Comparison of ENCODE assay signal across 20 cellular contexts in genomic region chr2:61770746-61771145, GRCh38.
DNase-seq lines count a peak whose midpoint lies in the region; ATAC-seq, FAIRE-seq and TF ChIP-seq lines count a peak whose summit lies in the region.
"Had no signal": no experiment of that assay in that cellular context is flagged by ENCODE, and none has a peak within 500 bp of the region (broad histone marks: within the 10 kb centered on the region; RNA-seq: fewer than 3 reads in every experiment).

No MANE protein-coding gene starts in this region.

- H3K27ac ChIP-seq in GM23248 (peak overlapping the region; percentile 80), RWPE2 (ENCODE audit: poor library complexity, severe bottlenecking) (peak overlapping the region; percentile 39), stomach (peak overlapping the region in 1 of 5 donors; percentile 10), upper lobe of right lung (no peak overlapping the region), heart left ventricle (no peak overlapping the region), caudate nucleus (ENCODE audit: low read depth, low read length) (no peak overlapping the region)
- H3K27ac ChIP-seq: C4-2B, thoracic aorta had no signal

- H3K9me2 ChIP-seq in GM23248 (ENCODE audit: insufficient read depth) = no peaks in the 10 kb centered on the region

- in situ Hi-C loops in GM23248 (cut with MboI) = no loop called here

- no peaks in the 10 kb centered on the region for H3K9me3 ChIP-seq in GM23248 (ENCODE audit: low read depth)
- no peaks in the 10 kb centered on the region for H3K9me3 ChIP-seq in RWPE2 (ENCODE audit: severe bottlenecking)
- H3K9me3 ChIP-seq in stomach = no peaks in the 10 kb centered on the region
- no peaks in the 10 kb centered on the region for H3K9me3 ChIP-seq in upper lobe of right lung
- H3K9me3 ChIP-seq in heart left ventricle = peaks cover 0 to 1% (median 0%) of the 10 kb centered on the region in 12 donors
- H3K9me3 ChIP-seq: thoracic aorta had no signal

- H3K79me2 ChIP-seq in GM23248 (ENCODE audit: insufficient read depth) = no peaks in the 10 kb centered on the region

- H3K4me2 ChIP-seq in GM23248 (ENCODE audit: unreplicated experiment) = peak overlapping the region; percentile 15

- ATAC-seq in RWPE2 (ENCODE audit: low read depth) (peak; percentile 99), upper lobe of right lung (no peak), heart left ventricle (no peak)
- ATAC-seq: Right ventricle myocardium inferior, sciatic nerve had no signal

- no peaks in the 10 kb centered on the region for H4K20me1 ChIP-seq in GM23248 (ENCODE audit: insufficient read depth)

- TF ChIP-seq POLR2A in stomach (IDR thresholded peaks at IDR 0.05) (no peak), heart left ventricle (IDR thresholded peaks at IDR 0.05) (no peak), GM12892 (IDR thresholded peaks at IDR 0.05; ENCODE audit: low read depth, low read length) (no peak)

- TF ChIP-seq CTCF in RWPE2 (IDR thresholded peaks at IDR 0.05; ENCODE audit: poor library complexity, severe bottlenecking) = no peak
- no peak for TF ChIP-seq CTCF in stomach (IDR thresholded peaks at IDR 0.05)
- TF ChIP-seq CTCF in upper lobe of right lung (IDR thresholded peaks at IDR 0.05) = no peak
- no peak for TF ChIP-seq CTCF in heart left ventricle (IDR thresholded peaks at IDR 0.05)

- no peak for FAIRE-seq in GM12892 (lab: Jason Lieb, UNC)
- FAIRE-seq: endometrium had no signal

- H3K4me1 ChIP-seq in GM23248 (ENCODE audit: insufficient read depth) = peaks cover 12% of the 10 kb centered on the region
- H3K4me1 ChIP-seq in RWPE2 (ENCODE audit: insufficient read depth, poor library complexity, severe bottlenecking) = peaks cover 11% of the 10 kb centered on the region
- no peaks in the 10 kb centered on the region for H3K4me1 ChIP-seq in stomach
- H3K4me1 ChIP-seq in upper lobe of right lung = no peaks in the 10 kb centered on the region
- H3K4me1 ChIP-seq in heart left ventricle = peaks cover 0 to 9% (median 0%) of the 10 kb centered on the region in 12 donors

- H3K27me3 ChIP-seq in GM23248 (replicated peaks; ENCODE audit: insufficient read depth) (no peaks in the 10 kb centered on the region), RWPE2 (ENCODE audit: insufficient read depth, poor library complexity, severe bottlenecking) (no peaks in the 10 kb centered on the region), stomach (no peaks in the 10 kb centered on the region), upper lobe of right lung (no peaks in the 10 kb centered on the region), heart left ventricle (no peaks in the 10 kb centered on the region)

- H3K36me3 ChIP-seq in GM23248 (ENCODE audit: low read depth) (no peaks in the 10 kb centered on the region), RWPE2 (ENCODE audit: low read depth) (no peaks in the 10 kb centered on the region), stomach (no peaks in the 10 kb centered on the region), upper lobe of right lung (no peaks in the 10 kb centered on the region), heart left ventricle (no peaks in the 10 kb centered on the region)
- H3K36me3 ChIP-seq: thoracic aorta had no signal

- H3K4me3 ChIP-seq in GM23248 = no peak overlapping the region
- H3K4me3 ChIP-seq in RWPE2 (ENCODE audit: severe bottlenecking) = no peak overlapping the region
- H3K4me3 ChIP-seq in stomach = no peak overlapping the region
- H3K4me3 ChIP-seq in upper lobe of right lung = no peak overlapping the region
- H3K4me3 ChIP-seq in heart left ventricle = no peak overlapping the region
- H3K4me3 ChIP-seq: thoracic aorta had no signal

- DNase-seq in GM23248 = peak; percentile 76
- no peak for DNase-seq in RWPE2 (ENCODE audit: low spot score)
- peak; percentile 21 for DNase-seq in fibroblast of peridontal ligament (ENCODE audit: extremely low read depth)
- DNase-seq in stomach = peak; percentile 42
- DNase-seq in upper lobe of right lung = no peak
- DNase-seq in heart left ventricle = no peak
- DNase-seq in GM12892 (ENCODE audit: insufficient read length) = no peak
- DNase-seq in caudate nucleus (lab: John Stamatoyannopoulos, UW) = no peak
- DNase-seq: activated CD4-positive, CD25-positive, alpha-beta regulatory T cell; DND-41; head of caudate nucleus; islet precursor cell; NCI-H2171; nucleus accumbens; stimulated activated CD4-positive, alpha-beta T cell treated with anti-CD3 and anti-CD28 coated beads, Interleukin-2, amount 100 ng/mL, for 48 hours had no signal

- intact Hi-C loops in stomach (cut with DNase I; ENCODE audit: low total_unique reads) = no loop called here
- intact Hi-C loops in upper lobe of right lung (cut with DNase I) = no loop called here
- intact Hi-C loops in heart left ventricle (cut with DNase I) = no loop called here

- no peak for TF ChIP-seq EP300 in stomach (IDR thresholded peaks at IDR 0.05)

- H2AFZ ChIP-seq in GM23248 = peak overlapping the region; percentile 61

- peaks cover 9% of the 10 kb centered on the region; the same call in 1 of the 2 replicates for H3F3A ChIP-seq in GM23248 (ENCODE audit: insufficient read depth)

- H3K9ac ChIP-seq in GM23248 = peak overlapping the region; percentile 50

Comparison
In these comparisons a context has a peak if more than half of its experiments do, and no peak if none do; other contexts are left out.
1. DNase-seq: peak in GM23248 (single experiment), fibroblast of peridontal ligament (single experiment) and stomach (single experiment); none in RWPE2 (single experiment), upper lobe of right lung (single experiment), heart left ventricle (0 of 5), GM12892 (single experiment) and caudate nucleus (0 of 61).
2. H3K27ac ChIP-seq: peak in GM23248 (single experiment) and RWPE2 (single experiment); none in upper lobe of right lung (single experiment), heart left ventricle (0 of 12) and caudate nucleus (single experiment).